ENCODE assay signal across 8 cellular contexts in the genomic region with DNA sequence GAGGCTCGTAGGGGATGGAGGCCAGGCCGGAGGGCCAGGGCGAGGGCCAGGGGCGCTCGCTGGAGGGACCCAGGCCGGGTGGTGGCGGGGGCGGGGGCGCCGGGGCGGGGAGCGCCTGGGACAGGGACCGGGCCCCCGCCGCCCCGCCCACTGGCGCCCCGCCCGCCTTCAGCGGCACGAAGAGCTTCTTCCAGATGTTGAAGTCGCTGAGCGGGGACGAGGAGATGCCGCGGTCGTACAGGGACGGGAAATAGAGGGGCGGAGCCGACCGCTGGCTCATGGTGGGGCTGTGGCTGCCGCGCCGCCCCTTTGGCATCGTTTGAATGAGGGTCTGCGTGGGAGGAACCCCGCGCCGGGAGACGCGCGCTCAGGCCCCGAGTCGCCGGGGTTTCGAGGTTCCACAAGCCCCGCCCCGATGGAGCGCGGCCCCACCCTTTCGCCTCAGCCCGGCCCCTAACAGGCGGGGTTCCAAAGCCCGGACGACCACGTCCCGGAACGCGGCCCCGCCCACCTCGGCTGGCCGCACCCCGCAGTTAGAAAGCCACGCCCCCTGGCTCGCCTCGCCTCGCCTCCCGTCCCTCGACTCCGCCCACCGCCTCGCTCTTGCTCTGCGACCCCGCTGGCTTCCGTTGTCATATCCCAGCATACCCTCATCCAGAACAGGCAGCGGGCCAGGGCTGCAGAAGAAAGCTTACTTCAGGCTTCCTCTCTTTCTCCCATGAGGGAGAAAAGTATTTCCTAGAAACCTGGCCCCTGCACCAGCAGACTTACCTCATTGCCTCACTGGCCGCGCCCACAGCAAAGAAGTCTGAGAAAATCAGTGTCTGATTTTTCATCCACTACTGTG. TPM values are rescaled to one million over a fixed set of nuclear protein-coding genes. Genes with fewer than 3 reads are reported as not detected.
A peak's percentile ranks its signal among the peaks of the same experiment; 100 is the strongest.
DNase-seq lines count a peak whose midpoint lies in the region; ATAC-seq and TF ChIP-seq lines count a peak whose summit lies in the region.

A gene with protein sequence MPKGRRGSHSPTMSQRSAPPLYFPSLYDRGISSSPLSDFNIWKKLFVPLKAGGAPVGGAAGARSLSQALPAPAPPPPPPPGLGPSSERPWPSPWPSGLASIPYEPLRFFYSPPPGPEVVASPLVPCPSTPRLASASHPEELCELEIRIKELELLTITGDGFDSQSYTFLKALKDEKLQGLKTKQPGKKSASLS (minus strand): TSS at position 402 of the 847 bp plus-strand sequence. CDS start 86 bp downstream, at position 316.

- no peaks in the 10 kb centered on the region for H3K36me3 Mint-ChIP-seq in brain

- peak; percentile 82 for ATAC-seq in HG03064 (IDR thresholded peaks at IDR 0.05; ENCODE audit: low read depth, unreplicated experiment)

- intact Hi-C loops in sigmoid colon (cut with DNase I), result loop anchor here (5.0 kb wide), 1 partner anchor 37 kb away; the partner anchor contains the start of gene CD59

- TF ChIP-seq CTCF in brain (conservative IDR thresholded peaks at IDR 0.05) (no peak), sigmoid colon (IDR thresholded peaks at IDR 0.05) (no peak)

- H3K27me3 ChIP-seq in iPS DF 6.9 (ENCODE audit: control insufficient read depth, insufficient read depth, low read length), result no peaks in the 10 kb centered on the region; the same call in 1 of the 2 replicates
- H3K27me3 ChIP-seq in sigmoid colon, result no peaks in the 10 kb centered on the region

- H3K9me3 Mint-ChIP-seq in brain, result peaks cover 0 to 3% (median 0%) of the 10 kb centered on the region in 5 experiments

- H3K27me3 Mint-ChIP-seq in brain, result peaks cover 10% of the 10 kb centered on the region

- peaks cover 4% of the 10 kb centered on the region for H3K4me1 ChIP-seq in iPS DF 6.9 (ENCODE audit: control insufficient read depth, insufficient read depth, low read length)
- peaks cover 0 to 23% (median 17%) of the 10 kb centered on the region in 4 donors for H3K4me1 ChIP-seq in sigmoid colon

- H3K27ac Mint-ChIP-seq in brain, result peak within 1 kb of the TSS; percentile 91 to 98 (median 95)

- H3K4me3 ChIP-seq in iPS DF 6.9 (ENCODE audit: low read length), result peak within 1 kb of the TSS; percentile 80; the same call in 1 of the 2 replicates
- H3K4me3 ChIP-seq in sigmoid colon, result peak within 1 kb of the TSS; percentile 47 to 64 (median 60)

- peak within 1 kb of the TSS; percentile 82 to 89 (median 88) for H3K4me3 Mint-ChIP-seq in brain

- TF ChIP-seq POLR2A in GM18526 (IDR thresholded peaks at IDR 0.05; ENCODE audit: extremely low read depth, insufficient read length) (peak; percentile 40), sigmoid colon (IDR thresholded peaks at IDR 0.05) (peak in 1 of 2 donors; percentile 17)

- no peaks in the 10 kb centered on the region for H3K36me3 ChIP-seq in iPS DF 6.9 (ENCODE audit: control insufficient read depth, insufficient read depth, low read length)
- H3K36me3 ChIP-seq in sigmoid colon, result peaks cover 0 to 8% (median 0%) of the 10 kb centered on the region in 4 donors

- no peaks in the 10 kb centered on the region for H3K9me3 ChIP-seq in iPS DF 6.9 (ENCODE audit: control insufficient read depth, insufficient read depth, low read length)
- no peaks in the 10 kb centered on the region for H3K9me3 ChIP-seq in sigmoid colon

- peaks cover 58% of the 10 kb centered on the region for H3K4me1 Mint-ChIP-seq in brain

- DNase-seq in 8988T, result peak; percentile 88
- DNase-seq in NCI-H2107 (lab: John Stamatoyannopoulos, UW), result peak; percentile 81
- DNase-seq in UCSD-AML1 (lab: John Stamatoyannopoulos, UW; ENCODE audit: unreplicated experiment), result peak; percentile 94
- DNase-seq in iPS DF 6.9 (ENCODE audit: low read depth, low spot score), result peak; percentile 84
- peak; percentile 97 for DNase-seq in sigmoid colon

- no peak within 1 kb of the TSS for H3K27ac ChIP-seq in iPS DF 6.9 (ENCODE audit: low read length)
- peak within 1 kb of the TSS; percentile 53 to 75 (median 74) for H3K27ac ChIP-seq in sigmoid colon

- TF ChIP-seq EP300 in sigmoid colon (IDR thresholded peaks at IDR 0.05), result no peak

- no CpG with 5 or more reads among the region's 78 CpGs for WGBS in iPS DF 6.9 (ENCODE audit: insufficient coverage, insufficient read length)
- WGBS in sigmoid colon, 2 donors, result 1% methylated on average over 78 of the region's 78 CpGs

RNA-seq across cellular contexts. Expression of the gene that starts here (rescaled TPM):
- polyA plus RNA-seq in brain (ENCODE audit: insufficient read depth, low read depth, low replicate concordance) (not detected), sigmoid colon (not detected)
- not detected for total RNA-seq in sigmoid colon

Comparison
In these comparisons a context has a peak if more than half of its experiments do, and no peak if none do; other contexts are left out.
1. Peak in DNase-seq, H3K4me3 ChIP-seq and H3K27ac ChIP-seq in sigmoid colon; RNA of the gene not detected or under 1 TPM.